1 cellular context compared by ENCODE assay signal in the genomic region with DNA sequence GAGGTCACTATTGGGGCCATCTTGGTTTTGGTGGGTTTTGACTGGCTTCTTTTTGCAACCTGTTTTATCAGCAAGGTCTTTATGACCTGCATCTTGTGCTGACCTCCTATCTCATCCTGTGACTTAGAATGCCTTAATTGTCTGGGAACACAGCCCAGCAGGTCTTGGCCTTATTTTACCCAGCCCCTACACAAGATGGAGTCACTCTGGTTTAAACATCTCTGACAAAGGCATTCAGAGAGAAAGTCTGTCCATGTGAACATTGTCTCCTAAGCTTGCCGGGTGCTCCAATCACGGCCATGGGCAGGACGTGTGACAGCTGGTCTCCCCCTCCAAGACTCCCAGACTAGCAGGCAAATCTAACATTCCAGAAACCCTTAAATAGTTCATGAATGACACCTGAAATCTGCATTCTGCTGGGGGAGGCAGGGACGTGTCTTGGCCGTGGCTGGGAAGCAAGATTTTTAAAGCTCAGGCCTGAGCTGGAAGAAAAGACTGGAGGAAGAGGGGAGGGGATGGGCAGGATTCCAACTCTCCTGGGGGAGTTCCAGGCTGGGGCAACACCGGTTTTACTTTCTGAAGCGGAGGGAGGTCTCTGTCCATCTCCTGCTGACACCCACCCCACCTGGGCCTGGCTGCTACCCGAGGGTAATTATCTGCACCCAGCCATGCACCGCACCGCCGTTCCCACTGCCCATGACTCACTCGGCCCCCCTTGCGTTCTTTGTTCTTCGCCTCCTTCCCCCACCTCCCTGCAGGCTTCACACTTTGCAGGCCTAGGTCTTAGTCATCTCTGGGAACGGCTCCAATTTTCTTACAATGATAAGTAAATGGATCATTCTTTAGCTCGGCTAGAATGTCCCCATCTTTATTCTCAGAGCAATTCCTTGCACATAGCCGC.
TF ChIP-seq lines count a peak whose summit lies in the region.

No MANE protein-coding gene starts in this region.

TF ChIP-seq in A549, 52 proteins besides CTCF, POLR2A, EP300 and RAD21 (continued from another document):
- TF ChIP-seq, protein P1, sequence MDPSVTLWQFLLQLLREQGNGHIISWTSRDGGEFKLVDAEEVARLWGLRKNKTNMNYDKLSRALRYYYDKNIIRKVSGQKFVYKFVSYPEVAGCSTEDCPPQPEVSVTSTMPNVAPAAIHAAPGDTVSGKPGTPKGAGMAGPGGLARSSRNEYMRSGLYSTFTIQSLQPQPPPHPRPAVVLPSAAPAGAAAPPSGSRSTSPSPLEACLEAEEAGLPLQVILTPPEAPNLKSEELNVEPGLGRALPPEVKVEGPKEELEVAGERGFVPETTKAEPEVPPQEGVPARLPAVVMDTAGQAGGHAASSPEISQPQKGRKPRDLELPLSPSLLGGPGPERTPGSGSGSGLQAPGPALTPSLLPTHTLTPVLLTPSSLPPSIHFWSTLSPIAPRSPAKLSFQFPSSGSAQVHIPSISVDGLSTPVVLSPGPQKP (IDR thresholded peaks at IDR 0.05; ENCODE audit: low read depth, low read length), result no peak
- TF ChIP-seq ZFP36 (IDR thresholded peaks at IDR 0.05; ENCODE audit: borderline replicate concordance, partially characterized antibody) (no peak), MAZ (IDR thresholded peaks at IDR 0.05; ENCODE audit: borderline replicate concordance, low read depth, low read length) (no peak), CHD2 (IDR thresholded peaks at IDR 0.05; ENCODE audit: low read length, partially characterized antibody) (no peak), PHF8 (IDR thresholded peaks at IDR 0.05; ENCODE audit: borderline replicate concordance, low read depth) (no peak), RNF2 (IDR thresholded peaks at IDR 0.05; ENCODE audit: borderline replicate concordance, low read depth) (no peak), FOSL2 (IDR thresholded peaks at IDR 0.05) (peak; percentile 93), FOSL2 (CRISPR knock-in tag; IDR thresholded peaks at IDR 0.05) (peak; percentile 98), SMC3 (IDR thresholded peaks at IDR 0.05) (peak; percentile 31; the same call in 1 of the 3 replicates), CEBPB (IDR thresholded peaks at IDR 0.05) (peak in 1 of 2 experiments; percentile 62; a peak in 2 of 4 replicates), ZC3H11A (IDR thresholded peaks at IDR 0.05) (no peak), FOXS1 (CRISPR knock-in tag; IDR thresholded peaks at IDR 0.05) (peak; percentile 97), MAFK (IDR thresholded peaks at IDR 0.05; ENCODE audit: partially characterized antibody) (no peak), FOSB (CRISPR knock-in tag; IDR thresholded peaks at IDR 0.05) (peak; percentile 95; the same call in 1 of the 2 replicates), JUN (IDR thresholded peaks at IDR 0.05) (peak; percentile 82 to 95), CBX8 (IDR thresholded peaks at IDR 0.05) (no peak), HOXB5 (CRISPR knock-in tag; IDR thresholded peaks at IDR 0.05) (peak; percentile 99), ZSCAN20 (CRISPR knock-in tag; IDR thresholded peaks at IDR 0.05) (peak; percentile 97), HEYL (CRISPR knock-in tag; IDR thresholded peaks at IDR 0.05) (peak; percentile 98), RFX5 (IDR thresholded peaks at IDR 0.05) (no peak), TFCP2L1 (CRISPR knock-in tag; IDR thresholded peaks at IDR 0.05) (peak; percentile 88), EHMT2 (IDR thresholded peaks at IDR 0.05; ENCODE audit: low read depth) (peak; percentile 31; the same call in 1 of the 2 replicates), EHF (CRISPR knock-in tag; IDR thresholded peaks at IDR 0.05) (peak; percentile 100), JUNB (IDR thresholded peaks at IDR 0.05) (peak; percentile 93)
- TF ChIP-seq, protein P2, sequence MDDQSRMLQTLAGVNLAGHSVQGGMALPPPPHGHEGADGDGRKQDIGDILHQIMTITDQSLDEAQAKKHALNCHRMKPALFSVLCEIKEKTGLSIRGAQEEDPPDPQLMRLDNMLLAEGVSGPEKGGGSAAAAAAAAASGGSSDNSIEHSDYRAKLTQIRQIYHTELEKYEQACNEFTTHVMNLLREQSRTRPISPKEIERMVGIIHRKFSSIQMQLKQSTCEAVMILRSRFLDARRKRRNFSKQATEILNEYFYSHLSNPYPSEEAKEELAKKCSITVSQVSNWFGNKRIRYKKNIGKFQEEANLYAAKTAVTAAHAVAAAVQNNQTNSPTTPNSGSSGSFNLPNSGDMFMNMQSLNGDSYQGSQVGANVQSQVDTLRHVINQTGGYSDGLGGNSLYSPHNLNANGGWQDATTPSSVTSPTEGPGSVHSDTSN (IDR thresholded peaks at IDR 0.05), result peak; percentile 71
- TF ChIP-seq, protein P3, sequence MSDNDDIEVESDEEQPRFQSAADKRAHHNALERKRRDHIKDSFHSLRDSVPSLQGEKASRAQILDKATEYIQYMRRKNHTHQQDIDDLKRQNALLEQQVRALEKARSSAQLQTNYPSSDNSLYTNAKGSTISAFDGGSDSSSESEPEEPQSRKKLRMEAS (IDR thresholded peaks at IDR 0.05), result peak; percentile 86
- TF ChIP-seq, protein P4, sequence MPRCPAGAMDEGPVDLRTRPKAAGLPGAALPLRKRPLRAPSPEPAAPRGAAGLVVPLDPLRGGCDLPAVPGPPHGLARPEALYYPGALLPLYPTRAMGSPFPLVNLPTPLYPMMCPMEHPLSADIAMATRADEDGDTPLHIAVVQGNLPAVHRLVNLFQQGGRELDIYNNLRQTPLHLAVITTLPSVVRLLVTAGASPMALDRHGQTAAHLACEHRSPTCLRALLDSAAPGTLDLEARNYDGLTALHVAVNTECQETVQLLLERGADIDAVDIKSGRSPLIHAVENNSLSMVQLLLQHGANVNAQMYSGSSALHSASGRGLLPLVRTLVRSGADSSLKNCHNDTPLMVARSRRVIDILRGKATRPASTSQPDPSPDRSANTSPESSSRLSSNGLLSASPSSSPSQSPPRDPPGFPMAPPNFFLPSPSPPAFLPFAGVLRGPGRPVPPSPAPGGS (IDR thresholded peaks at IDR 0.05), result peak; percentile 71; the same call in 2 of the 3 replicates
- TF ChIP-seq, protein P5, sequence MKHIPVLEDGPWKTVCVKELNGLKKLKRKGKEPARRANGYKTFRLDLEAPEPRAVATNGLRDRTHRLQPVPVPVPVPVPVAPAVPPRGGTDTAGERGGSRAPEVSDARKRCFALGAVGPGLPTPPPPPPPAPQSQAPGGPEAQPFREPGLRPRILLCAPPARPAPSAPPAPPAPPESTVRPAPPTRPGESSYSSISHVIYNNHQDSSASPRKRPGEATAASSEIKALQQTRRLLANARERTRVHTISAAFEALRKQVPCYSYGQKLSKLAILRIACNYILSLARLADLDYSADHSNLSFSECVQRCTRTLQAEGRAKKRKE (CRISPR knock-in tag; IDR thresholded peaks at IDR 0.05; ENCODE audit: low read depth), result peak; percentile 99
- TF ChIP-seq, protein P6, sequence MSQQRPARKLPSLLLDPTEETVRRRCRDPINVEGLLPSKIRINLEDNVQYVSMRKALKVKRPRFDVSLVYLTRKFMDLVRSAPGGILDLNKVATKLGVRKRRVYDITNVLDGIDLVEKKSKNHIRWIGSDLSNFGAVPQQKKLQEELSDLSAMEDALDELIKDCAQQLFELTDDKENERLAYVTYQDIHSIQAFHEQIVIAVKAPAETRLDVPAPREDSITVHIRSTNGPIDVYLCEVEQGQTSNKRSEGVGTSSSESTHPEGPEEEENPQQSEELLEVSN (IDR thresholded peaks at IDR 0.05; ENCODE audit: borderline replicate concordance, low read depth), result no peak; the same call in 1 of the 2 replicates
- TF ChIP-seq, protein P7, sequence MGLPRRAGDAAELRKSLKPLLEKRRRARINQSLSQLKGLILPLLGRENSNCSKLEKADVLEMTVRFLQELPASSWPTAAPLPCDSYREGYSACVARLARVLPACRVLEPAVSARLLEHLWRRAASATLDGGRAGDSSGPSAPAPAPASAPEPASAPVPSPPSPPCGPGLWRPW (IDR thresholded peaks at IDR 0.05), result no peak
- TF ChIP-seq, protein P8, sequence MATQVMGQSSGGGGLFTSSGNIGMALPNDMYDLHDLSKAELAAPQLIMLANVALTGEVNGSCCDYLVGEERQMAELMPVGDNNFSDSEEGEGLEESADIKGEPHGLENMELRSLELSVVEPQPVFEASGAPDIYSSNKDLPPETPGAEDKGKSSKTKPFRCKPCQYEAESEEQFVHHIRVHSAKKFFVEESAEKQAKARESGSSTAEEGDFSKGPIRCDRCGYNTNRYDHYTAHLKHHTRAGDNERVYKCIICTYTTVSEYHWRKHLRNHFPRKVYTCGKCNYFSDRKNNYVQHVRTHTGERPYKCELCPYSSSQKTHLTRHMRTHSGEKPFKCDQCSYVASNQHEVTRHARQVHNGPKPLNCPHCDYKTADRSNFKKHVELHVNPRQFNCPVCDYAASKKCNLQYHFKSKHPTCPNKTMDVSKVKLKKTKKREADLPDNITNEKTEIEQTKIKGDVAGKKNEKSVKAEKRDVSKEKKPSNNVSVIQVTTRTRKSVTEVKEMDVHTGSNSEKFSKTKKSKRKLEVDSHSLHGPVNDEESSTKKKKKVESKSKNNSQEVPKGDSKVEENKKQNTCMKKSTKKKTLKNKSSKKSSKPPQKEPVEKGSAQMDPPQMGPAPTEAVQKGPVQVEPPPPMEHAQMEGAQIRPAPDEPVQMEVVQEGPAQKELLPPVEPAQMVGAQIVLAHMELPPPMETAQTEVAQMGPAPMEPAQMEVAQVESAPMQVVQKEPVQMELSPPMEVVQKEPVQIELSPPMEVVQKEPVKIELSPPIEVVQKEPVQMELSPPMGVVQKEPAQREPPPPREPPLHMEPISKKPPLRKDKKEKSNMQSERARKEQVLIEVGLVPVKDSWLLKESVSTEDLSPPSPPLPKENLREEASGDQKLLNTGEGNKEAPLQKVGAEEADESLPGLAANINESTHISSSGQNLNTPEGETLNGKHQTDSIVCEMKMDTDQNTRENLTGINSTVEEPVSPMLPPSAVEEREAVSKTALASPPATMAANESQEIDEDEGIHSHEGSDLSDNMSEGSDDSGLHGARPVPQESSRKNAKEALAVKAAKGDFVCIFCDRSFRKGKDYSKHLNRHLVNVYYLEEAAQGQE (IDR thresholded peaks at IDR 0.05), result no peak
